ENCODE assay signal across 23 cellular contexts in genomic region chr13:108003626-108004025, GRCh38.
DNase-seq lines count a peak whose midpoint lies in the region; ATAC-seq and TF ChIP-seq lines count a peak whose summit lies in the region.
"Had no signal": no experiment of that assay in that cellular context is flagged by ENCODE, and none has a peak within 500 bp of the region (broad histone marks: within the 10 kb centered on the region; RNA-seq: fewer than 3 reads in every experiment).

No MANE protein-coding gene starts in this region.

- no peaks in the 10 kb centered on the region for H3K9me3 Mint-ChIP-seq in stimulated activated memory B cell treated with anti-CD40 and anti-IgM and Interleukin-4, amounts not matched to agents 10 μg/mL and 1 μg/mL and 100 μg/mL, for 72 hours
- H3K9me3 Mint-ChIP-seq in activated CD4-positive, alpha-beta T cell treated with anti-CD3 and anti-CD28 coated beads, Interleukin-2, amount 10 ng/mL, durations not matched to agents 7 days and 5 days, result no peaks in the 10 kb centered on the region

- POLR2A ChIA-PET in activated CD4-positive, alpha-beta T cell treated with anti-CD3 and anti-CD28 coated beads, Interleukin-2, amount 10 ng/mL, durations not matched to agents 7 days and 5 days (lab: Charles Lee), result no interaction called here

- peak; percentile 10 for DNase-seq in NCI-H510A treated with DMSO at 0.1 percent for 48 hours (lab: John Stamatoyannopoulos, UW)
- no peak for DNase-seq in NCI-H510A (lab: John Stamatoyannopoulos, UW)
- DNase-seq in NCI-H226, result peak; percentile 23
- DNase-seq in epithelial cell of esophagus (ENCODE audit: low read depth), result peak; percentile 6
- no peak for DNase-seq in activated CD4-positive, alpha-beta T cell treated with anti-CD3 and anti-CD28 coated beads, Interleukin-2, amount 10 ng/mL, durations not matched to agents 7 days and 5 days
- DNase-seq: activated CD8-positive, alpha-beta T cell treated with anti-CD3 and anti-CD28 coated beads for 36 hours; activated naive CD4-positive, alpha-beta T cell; activated T-cell treated with anti-CD3 and anti-CD28 coated beads, Interleukin-2, amount 50 U/mL, for 1 hour; central memory CD4-positive, alpha-beta T cell; DMS 273 treated with DMSO at 0.1 percent for 48 hours; HFFc6; midbrain; NCI-H446; psoas muscle; Right ventricle myocardium superior; stimulated activated CD4-positive, alpha-beta T cell treated with anti-CD3 and anti-CD28 coated beads, Interleukin-4, amount 100 ng/mL, for 24 hours; uterus had no signal

- no peak overlapping the region for H3K27ac Mint-ChIP-seq in stimulated activated memory B cell treated with anti-CD40 and anti-IgM and Interleukin-4, amounts not matched to agents 10 μg/mL and 1 μg/mL and 100 μg/mL, for 72 hours
- no peak overlapping the region for H3K27ac Mint-ChIP-seq in activated CD4-positive, alpha-beta T cell treated with anti-CD3 and anti-CD28 coated beads, Interleukin-2, amount 10 ng/mL, durations not matched to agents 7 days and 5 days
- H3K27ac Mint-ChIP-seq: activated CD8-positive, alpha-beta T cell treated with anti-CD3 and anti-CD28 coated beads for 36 hours; HFFc6; IgD-negative memory B cell had no signal

- CTCF ChIA-PET in activated CD4-positive, alpha-beta T cell treated with anti-CD3 and anti-CD28 coated beads, Interleukin-2, amount 10 ng/mL, durations not matched to agents 7 days and 5 days (lab: Charles Lee), result no interaction called here

- no peak for TF ChIP-seq CTCF in epithelial cell of esophagus (IDR thresholded peaks at IDR 0.05; ENCODE audit: insufficient read depth, low read depth, low read length, missing control alignments)

- ATAC-seq in stimulated activated memory B cell treated with anti-CD40 and anti-IgM and Interleukin-4, amounts not matched to agents 10 μg/mL and 1 μg/mL and 100 μg/mL, for 72 hours, result peak; percentile 31
- ATAC-seq in GM19463 (IDR thresholded peaks at IDR 0.05; ENCODE audit: unreplicated experiment) (no peak), GM21515 (IDR thresholded peaks at IDR 0.05; ENCODE audit: unreplicated experiment) (no peak)
- ATAC-seq: A549; activated CD8-positive, alpha-beta T cell treated with anti-CD3 and anti-CD28 coated beads for 36 hours; psoas muscle had no signal

- no peak overlapping the region for H3K4me3 Mint-ChIP-seq in stimulated activated memory B cell treated with anti-CD40 and anti-IgM and Interleukin-4, amounts not matched to agents 10 μg/mL and 1 μg/mL and 100 μg/mL, for 72 hours
- no peak overlapping the region for H3K4me3 Mint-ChIP-seq in activated CD4-positive, alpha-beta T cell treated with anti-CD3 and anti-CD28 coated beads, Interleukin-2, amount 10 ng/mL, durations not matched to agents 7 days and 5 days
- H3K4me3 Mint-ChIP-seq: activated CD8-positive, alpha-beta T cell treated with anti-CD3 and anti-CD28 coated beads for 36 hours; HFFc6; IgD-negative memory B cell had no signal

- no peaks in the 10 kb centered on the region for H3K27me3 Mint-ChIP-seq in stimulated activated memory B cell treated with anti-CD40 and anti-IgM and Interleukin-4, amounts not matched to agents 10 μg/mL and 1 μg/mL and 100 μg/mL, for 72 hours
- H3K27me3 Mint-ChIP-seq in activated CD4-positive, alpha-beta T cell treated with anti-CD3 and anti-CD28 coated beads, Interleukin-2, amount 10 ng/mL, durations not matched to agents 7 days and 5 days, result no peaks in the 10 kb centered on the region
- H3K27me3 Mint-ChIP-seq: activated CD8-positive, alpha-beta T cell treated with anti-CD3 and anti-CD28 coated beads for 36 hours; IgD-negative memory B cell had no signal

- no peaks in the 10 kb centered on the region for H3K4me1 Mint-ChIP-seq in stimulated activated memory B cell treated with anti-CD40 and anti-IgM and Interleukin-4, amounts not matched to agents 10 μg/mL and 1 μg/mL and 100 μg/mL, for 72 hours
- no peaks in the 10 kb centered on the region for H3K4me1 Mint-ChIP-seq in activated CD4-positive, alpha-beta T cell treated with anti-CD3 and anti-CD28 coated beads, Interleukin-2, amount 10 ng/mL, durations not matched to agents 7 days and 5 days
- H3K4me1 Mint-ChIP-seq: IgD-negative memory B cell had no signal

- no peaks in the 10 kb centered on the region for H3K36me3 Mint-ChIP-seq in stimulated activated memory B cell treated with anti-CD40 and anti-IgM and Interleukin-4, amounts not matched to agents 10 μg/mL and 1 μg/mL and 100 μg/mL, for 72 hours
- no peaks in the 10 kb centered on the region for H3K36me3 Mint-ChIP-seq in activated CD4-positive, alpha-beta T cell treated with anti-CD3 and anti-CD28 coated beads, Interleukin-2, amount 10 ng/mL, durations not matched to agents 7 days and 5 days (ENCODE audit: low read depth)
- H3K36me3 Mint-ChIP-seq: IgD-negative memory B cell had no signal

- no peak overlapping the region for H3K4me3 ChIP-seq in epithelial cell of esophagus (ENCODE audit: low read length)
- H3K4me3 ChIP-seq: A549, psoas muscle, skin epidermis, uterus had no signal

Comparison
In these comparisons a context has a peak if more than half of its experiments do, and no peak if none do; other contexts are left out.
1. DNase-seq: peak in NCI-H510A treated with DMSO at 0.1 percent for 48 hours (single experiment), NCI-H226 (single experiment) and epithelial cell of esophagus (single experiment); none in NCI-H510A (single experiment) and activated CD4-positive, alpha-beta T cell treated with anti-CD3 and anti-CD28 coated beads, Interleukin-2, amount 10 ng/mL, durations not matched to agents 7 days and 5 days (single experiment).